ENCODE assay signal across 8 cellular contexts in genomic region chr5:55220433-55221185, GRCh38. TPM values are rescaled to one million over a fixed set of nuclear protein-coding genes. Genes with fewer than 3 reads are reported as not detected.
DNase-seq lines count a peak whose midpoint lies in the region; ATAC-seq and TF ChIP-seq lines count a peak whose summit lies in the region.

No MANE protein-coding gene starts in this region.

- H3K27ac Mint-ChIP-seq in activated naive CD4-positive, alpha-beta T cell treated with anti-CD3 and anti-CD28 coated beads, Interleukin-2, amount 10 ng/mL, durations not matched to agents 7 days and 5 days: peak overlapping the region; percentile 16

- H2AK5ac ChIP-seq in mesenchymal stem cell (ENCODE audit: low read length, severe bottlenecking): no peak overlapping the region

- ATAC-seq in GM18909 (IDR thresholded peaks at IDR 0.05; ENCODE audit: poor library complexity, unreplicated experiment) (no peak), HG03520 (IDR thresholded peaks at IDR 0.05; ENCODE audit: unreplicated experiment) (no peak)

- H3K4me1 ChIP-seq in mesenchymal stem cell (ENCODE audit: control insufficient read depth, insufficient read depth, low read depth, low read length) (peaks cover 15% of the 10 kb centered on the region), thyroid gland (peaks cover 20 to 29% of the 10 kb centered on the region in 2 donors)

- no peak overlapping the region for H2BK5ac ChIP-seq in mesenchymal stem cell (ENCODE audit: low read depth, low read length, poor library complexity, severe bottlenecking)

- H3K36me3 Mint-ChIP-seq in activated naive CD4-positive, alpha-beta T cell treated with anti-CD3 and anti-CD28 coated beads, Interleukin-2, amount 10 ng/mL, durations not matched to agents 7 days and 5 days: peaks cover 2% of the 10 kb centered on the region

- peak overlapping the region; percentile 60 for H4K8ac ChIP-seq in mesenchymal stem cell (ENCODE audit: low read length)

- peak overlapping the region; percentile 97 for H3K4me2 ChIP-seq in mesenchymal stem cell (ENCODE audit: low read length, poor library complexity, severe bottlenecking)

- H3K27ac ChIP-seq in mesenchymal stem cell (ENCODE audit: low read length, poor library complexity, severe bottlenecking): no peak overlapping the region
- H3K27ac ChIP-seq in thyroid gland: peak overlapping the region; percentile 54 to 83 (median 76)

- H4K91ac ChIP-seq in mesenchymal stem cell (ENCODE audit: low read length): no peak overlapping the region

- peak overlapping the region; percentile 32 to 35 for H3K4me3 ChIP-seq in cardiac fibroblast (replicated peaks in 1 of 2; ENCODE audit: low read depth in 2 of 2, low read length in 2 of 2)
- peak overlapping the region; percentile 40 to 63 for H3K4me3 ChIP-seq in mesenchymal stem cell (ENCODE audit: insufficient read depth in 1 of 2, low read depth in 1 of 2, low read length in 2 of 2)
- peak overlapping the region in 2 of 3 donors; percentile 28 to 34 for H3K4me3 ChIP-seq in thyroid gland (replicated peaks in 1 of 3)

- CTCF ChIA-PET in activated naive CD4-positive, alpha-beta T cell treated with anti-CD3 and anti-CD28 coated beads, Interleukin-2, amount 10 ng/mL, durations not matched to agents 7 days and 5 days (lab: Charles Lee): interaction anchor here (0.9 kb wide), 1 partner anchor 10 kb away, joined by 3 read pairs; no protein-coding TSS in a partner anchor

- H3K36me3 ChIP-seq in mesenchymal stem cell (ENCODE audit: control insufficient read depth in 1 of 2, insufficient read depth in 2 of 2, low read depth in 1 of 2, low read length in 2 of 2) (peaks cover 0 to 3% of the 10 kb centered on the region in 2 experiments), thyroid gland (no peaks in the 10 kb centered on the region)

- H3K4me3 Mint-ChIP-seq in activated naive CD4-positive, alpha-beta T cell treated with anti-CD3 and anti-CD28 coated beads, Interleukin-2, amount 10 ng/mL, durations not matched to agents 7 days and 5 days: peak overlapping the region; percentile 56

- peak overlapping the region; percentile 63 for H2BK15ac ChIP-seq in mesenchymal stem cell (ENCODE audit: low read depth, poor library complexity, severe bottlenecking)

- no peaks in the 10 kb centered on the region for H3K9me3 Mint-ChIP-seq in activated naive CD4-positive, alpha-beta T cell treated with anti-CD3 and anti-CD28 coated beads, Interleukin-2, amount 10 ng/mL, durations not matched to agents 7 days and 5 days

- H3K14ac ChIP-seq in mesenchymal stem cell (ENCODE audit: low read length in 2 of 2): peak overlapping the region in 1 of 2 experiments; percentile 71

- 2% methylated on average over 62 of the region's 62 CpGs for WGBS in mesenchymal stem cell
- whole genome bisulfite sequencing in thyroid gland, 2 donors: 8 to 18% methylated on average over 5 to 34 of the region's 62 CpGs

- peak overlapping the region; percentile 29 for H3K9ac ChIP-seq in mesenchymal stem cell (ENCODE audit: low read length)

- peak; percentile 42 for DNase-seq in activated naive CD4-positive, alpha-beta T cell treated with anti-CD3 and anti-CD28 coated beads, Interleukin-2, amount 10 ng/mL, durations not matched to agents 7 days and 5 days
- DNase-seq in activated naive CD4-positive, alpha-beta T cell treated with Interleukin-2 at 50 U/mL for 16 hours: no peak
- DNase-seq in cardiac fibroblast (ENCODE audit: low read depth in 2 of 2) (no peak), mesenchymal stem cell (peak; percentile 22), thyroid gland (peak; percentile 66 to 68), NCI-H1694 treated with DMSO at 0.1 percent for 48 hours (lab: John Stamatoyannopoulos, UW) (no peak)

- H3K27me3 Mint-ChIP-seq in activated naive CD4-positive, alpha-beta T cell treated with anti-CD3 and anti-CD28 coated beads, Interleukin-2, amount 10 ng/mL, durations not matched to agents 7 days and 5 days: peaks cover 87% of the 10 kb centered on the region

- peak overlapping the region in 1 of 2 experiments; percentile 96 for H3K23ac ChIP-seq in mesenchymal stem cell (ENCODE audit: low read length in 2 of 2)

- peaks cover 76 to 86% of the 10 kb centered on the region in 2 experiments for H3K27me3 ChIP-seq in mesenchymal stem cell (ENCODE audit: control insufficient read depth in 1 of 2, insufficient read depth in 1 of 2, low read length in 2 of 2)
- H3K27me3 ChIP-seq in thyroid gland: no peaks in the 10 kb centered on the region

- peaks cover 34% of the 10 kb centered on the region for H3K4me1 Mint-ChIP-seq in activated naive CD4-positive, alpha-beta T cell treated with anti-CD3 and anti-CD28 coated beads, Interleukin-2, amount 10 ng/mL, durations not matched to agents 7 days and 5 days

- no peaks in the 10 kb centered on the region for H3K79me1 ChIP-seq in mesenchymal stem cell (replicated peaks; ENCODE audit: low read length, poor library complexity, severe bottlenecking)

- TF ChIP-seq CTCF in cardiac fibroblast (IDR thresholded peaks at IDR 0.05; ENCODE audit: low read depth, low read length) (no peak), thyroid gland (IDR thresholded peaks at IDR 0.05) (peak in 3 of 6 experiments; percentile 15 to 30 (median 16))

- peak in 1 of 2 donors; percentile 33 for TF ChIP-seq POLR2A in thyroid gland (IDR thresholded peaks at IDR 0.05)

- H2BK12ac ChIP-seq in mesenchymal stem cell (ENCODE audit: low read length in 2 of 2): no peak overlapping the region

- H3K4ac ChIP-seq in mesenchymal stem cell (ENCODE audit: low read depth in 1 of 2, low read length in 2 of 2): no peak overlapping the region

- peak overlapping the region; percentile 68 for H2AFZ ChIP-seq in mesenchymal stem cell (ENCODE audit: low read depth, low read length)

- no peaks in the 10 kb centered on the region for H3K9me3 ChIP-seq in mesenchymal stem cell (ENCODE audit: control insufficient read depth, low read length)
- H3K9me3 ChIP-seq in thyroid gland: no peaks in the 10 kb centered on the region

- H2BK120ac ChIP-seq in mesenchymal stem cell (ENCODE audit: low read depth, low read length): no peak overlapping the region

- peak overlapping the region in 1 of 2 experiments; percentile 23 for H3K18ac ChIP-seq in mesenchymal stem cell (ENCODE audit: low read depth in 1 of 2, low read length in 2 of 2)

- intact Hi-C loops in thyroid gland (cut with DNase I): loop anchor here (10.0 kb wide), 1 partner anchor 84 kb away; the partner anchor contains the start of genes DHX29 and MTREX

RNA-seq across cellular contexts. Expression of gene MCIDAS, which starts 6.5 kb away (rescaled TPM):
- not detected for polyA plus RNA-seq in mesenchymal stem cell (2013, experiment 1 of 2)
- not detected for polyA plus RNA-seq in mesenchymal stem cell (2013, experiment 2 of 2)
- total RNA-seq in thyroid gland: 1 to 10 TPM in 3 of 4 donors, under 1 TPM in 1; 0.71 to 2.7 (median 2.5) TPM

RNA-seq across cellular contexts. Expression of gene CCNO, which starts 12.8 kb away (rescaled TPM):
- 0.04 TPM for polyA plus RNA-seq in mesenchymal stem cell (2013, experiment 1 of 2)
- polyA plus RNA-seq in mesenchymal stem cell (2013, experiment 2 of 2): 0.08 TPM
- 10 to 100 TPM in 3 of 4 donors, 1 to 10 TPM in 1; 9.7 to 14.7 (median 11.7) TPM for total RNA-seq in thyroid gland

RNA-seq across cellular contexts. Expression of gene CDC20B, which starts 47.6 kb away (rescaled TPM):
- polyA plus RNA-seq in mesenchymal stem cell (2013, experiment 1 of 2): 0.01 TPM
- polyA plus RNA-seq in mesenchymal stem cell (2013, experiment 2 of 2): not detected
- total RNA-seq in thyroid gland: not detected

Comparison
In these comparisons a context has a peak if more than half of its experiments do, and no peak if none do; other contexts are left out.
1. DNase-seq: peak in activated naive CD4-positive, alpha-beta T cell treated with anti-CD3 and anti-CD28 coated beads, Interleukin-2, amount 10 ng/mL, durations not matched to agents 7 days and 5 days (single experiment), mesenchymal stem cell (single experiment) and thyroid gland (2 of 2); none in activated naive CD4-positive, alpha-beta T cell treated with Interleukin-2 at 50 U/mL for 16 hours (single experiment), cardiac fibroblast (0 of 2) and NCI-H1694 treated with DMSO at 0.1 percent for 48 hours (single experiment).
2. Peak in every context shown above with its lines, with median percentiles within 50 percentile points of each other: H3K4me3 ChIP-seq.